1 cellular context compared by ENCODE assay signal in genomic region chr11:94730153-94730552, GRCh38.
TF ChIP-seq lines count a peak whose summit lies in the region.

No MANE protein-coding gene starts in this region.

TF ChIP-seq in K562, 482 proteins besides CTCF, POLR2A, EP300 and RAD21 (continued from another document):
- 0 out of 2 replicates have a peak, but pooled peaks have one; percentile 23 for TF ChIP-seq ZNF175 (CRISPR knock-in tag; IDR thresholded peaks at IDR 0.05; ENCODE audit: low read depth)
- no peak for TF ChIP-seq CHD1 (IDR thresholded peaks at IDR 0.05; ENCODE audit: low read length)
